ENCODE assay signal across 23 cellular contexts in the genomic region with DNA sequence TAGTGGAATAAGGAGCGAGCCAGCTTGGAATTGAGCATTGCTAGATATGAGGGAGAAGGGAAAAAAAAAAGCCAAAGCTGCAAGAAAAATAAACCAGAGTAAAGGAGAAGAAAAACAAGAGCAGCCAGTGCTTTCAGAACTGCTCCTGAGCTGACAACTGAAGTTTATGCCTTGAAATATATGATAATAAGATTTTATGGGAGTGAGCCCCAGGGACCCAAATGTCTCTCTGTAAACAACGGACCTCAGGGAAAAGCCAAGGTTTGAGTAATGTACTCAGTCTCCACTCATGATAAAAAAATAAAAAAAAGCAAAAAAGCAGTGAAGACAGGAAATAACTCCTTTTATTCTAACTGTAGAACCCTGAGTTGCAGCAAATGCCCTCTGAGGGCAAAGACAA.
DNase-seq lines count a peak whose midpoint lies in the region; ATAC-seq, FAIRE-seq and TF ChIP-seq lines count a peak whose summit lies in the region.
"Had no signal": no experiment of that assay in that cellular context is flagged by ENCODE, and none has a peak within 500 bp of the region (broad histone marks: within the 10 kb centered on the region; RNA-seq: fewer than 3 reads in every experiment).

No MANE protein-coding gene starts in this region.

- H3K27me3 ChIP-seq in HCT116 (ENCODE audit: insufficient read depth, low read length) (no peaks in the 10 kb centered on the region), Panc1 (ENCODE audit: control insufficient read depth, insufficient read depth, low read length) (no peaks in the 10 kb centered on the region), neural cell (ENCODE audit: insufficient read depth, low read depth, low read length) (no peaks in the 10 kb centered on the region), stomach (no peaks in the 10 kb centered on the region)
- H3K27me3 ChIP-seq: ascending aorta had no signal

- intact Hi-C loops in HCT116 (cut with micrococcal nuclease) (no loop called here), Panc1 (cut with micrococcal nuclease; ENCODE audit: unreplicated experiment) (no loop called here), stomach (cut with DNase I; ENCODE audit: low total_unique reads) (no loop called here)

- TF ChIP-seq POLR2A in HCT116 (IDR thresholded peaks at IDR 0.05; ENCODE audit: borderline replicate concordance, extremely low read depth, insufficient read depth, insufficient read length): no peak
- no peak for TF ChIP-seq POLR2A in stomach (IDR thresholded peaks at IDR 0.05)

- H3K9me3 ChIP-seq in HCT116 (ENCODE audit: control insufficient read depth in 1 of 2, insufficient read depth in 1 of 2, low read depth in 1 of 2, low read length in 2 of 2) (no peaks in the 10 kb centered on the region), Panc1 (ENCODE audit: control insufficient read depth, insufficient read depth, low read depth, low read length) (no peaks in the 10 kb centered on the region), neural cell (ENCODE audit: low read length) (no peaks in the 10 kb centered on the region), stomach (no peaks in the 10 kb centered on the region)
- H3K9me3 ChIP-seq: ascending aorta, prostate gland had no signal

- H3K36me3 ChIP-seq in HCT116 (ENCODE audit: control insufficient read depth in 1 of 2, insufficient read depth in 2 of 2, low read length in 2 of 2) (no peaks in the 10 kb centered on the region), Panc1 (ENCODE audit: control insufficient read depth, insufficient read depth, low read length) (no peaks in the 10 kb centered on the region), neural cell (ENCODE audit: insufficient read depth, low read length) (no peaks in the 10 kb centered on the region), stomach (no peaks in the 10 kb centered on the region)
- H3K36me3 ChIP-seq: ascending aorta, prostate gland had no signal

- TF ChIP-seq CTCF in HCT116 (IDR thresholded peaks at IDR 0.05 in 2 of 3, conservative IDR thresholded peaks at IDR 0.05 in 1 of 3; ENCODE audit: borderline replicate concordance in 1 of 3, insufficient read depth in 1 of 3, low read depth in 2 of 3, low read length in 2 of 3) (no peak), Panc1 (IDR thresholded peaks at IDR 0.05) (no peak), neural cell (IDR thresholded peaks at IDR 0.05; ENCODE audit: poor library complexity, severe bottlenecking) (no peak), D721Med (IDR thresholded peaks at IDR 0.05; ENCODE audit: insufficient read depth, missing control alignments) (no peak), stomach (IDR thresholded peaks at IDR 0.05) (no peak)

- RAD21 ChIA-PET in HCT116 (lab: Charles Lee; ENCODE audit: low non-redundant PET in 1 of 2, low total read pairs in 2 of 2, uncharacterized antibody in 2 of 2, unreplicated experiment in 2 of 2): no interaction called here

- TF ChIP-seq RAD21 in HCT116 (IDR thresholded peaks at IDR 0.05; ENCODE audit: low read depth): no peak
- no peak for TF ChIP-seq RAD21 in neural cell (conservative IDR thresholded peaks at IDR 0.05)

- H3K4me2 ChIP-seq in HCT116 (ENCODE audit: low read length) (peak overlapping the region; percentile 65), neural cell (ENCODE audit: low read length) (peak overlapping the region; percentile 10)

- in situ Hi-C loops in Panc1 (cut with HindIII; ENCODE audit: low pct_unique_long_range_greater_than_20kb, low sequenced_read_pairs): loop anchor here (5.0 kb wide), 1 partner anchor 42 kb away; no protein-coding TSS in a partner anchor

- FAIRE-seq in D721Med (lab: Jason Lieb, UNC): no peak
- FAIRE-seq: GM12892, kidney had no signal

- peak overlapping the region in 1 of 2 experiments; percentile 7; a peak in 2 of 4 replicates for H3K4me3 ChIP-seq in HCT116 (replicated peaks in 1 of 2; ENCODE audit: low read depth in 1 of 2, low read length in 2 of 2)
- no peak overlapping the region for H3K4me3 ChIP-seq in Panc1 (ENCODE audit: low read depth in 2 of 2, low read length in 2 of 2)
- peak overlapping the region; percentile 31 for H3K4me3 ChIP-seq in neural cell (ENCODE audit: low read length)
- H3K4me3 ChIP-seq in stomach: no peak overlapping the region
- H3K4me3 ChIP-seq: ascending aorta, prostate gland, skin epidermis had no signal

- peak overlapping the region; percentile 75 for H3K27ac ChIP-seq in HCT116 (ENCODE audit: low read depth, low read length)
- H3K27ac ChIP-seq in Panc1 (ENCODE audit: low read length): peak overlapping the region; percentile 84
- H3K27ac ChIP-seq in epithelial cell of prostate: peak overlapping the region; percentile 52
- H3K27ac ChIP-seq in neural cell (ENCODE audit: low read length): peak overlapping the region; percentile 84
- H3K27ac ChIP-seq in stomach: no peak overlapping the region
- H3K27ac ChIP-seq: ascending aorta, C4-2B, prostate gland had no signal

- DNase-seq in HCT116 (ENCODE audit: low read depth, low spot score): no peak
- DNase-seq in Panc1 (ENCODE audit: low read depth, low spot score): no peak
- no peak for DNase-seq in epithelial cell of prostate (ENCODE audit: low read depth, low spot score)
- DNase-seq in D721Med (ENCODE audit: insufficient read length, low spot score): no peak
- no peak for DNase-seq in stomach
- DNase-seq: activated naive CD4-positive, alpha-beta T cell treated with Interleukin-2 at 50 U/mL for 16 hours; GF-D8; HFFc6; hippocampal formation; KBM-7; kidney; NCI-H1092; NCI-H2081 treated with DMSO at 0.1 percent for 48 hours; NCI-H446 treated with DMSO at 0.1 percent for 48 hours; Right ventricle myocardium superior had no signal

- ATAC-seq in HCT116: no peak
- no peak for ATAC-seq in Panc1
- ATAC-seq in GM21619 (IDR thresholded peaks at IDR 0.05; ENCODE audit: unreplicated experiment): no peak
- ATAC-seq in GM19455 (IDR thresholded peaks at IDR 0.05; ENCODE audit: unreplicated experiment): no peak

- BruUV-seq in HCT116 (replicated peaks; lab: Mats Ljungman, UMichigan): TSS peak; percentile 62
- no TSS peak for BruUV-seq in Panc1 (replicated peaks; lab: Mats Ljungman, UMichigan)

- H3F3A ChIP-seq in neural cell (ENCODE audit: insufficient read depth, low read length, poor library complexity, severe bottlenecking): no peaks in the 10 kb centered on the region

- 69 to 82% (median 75%) methylated on average over 2 of the region's 2 CpGs for WGBS in stomach, 5 donors

- H4K20me1 ChIP-seq in HCT116 (ENCODE audit: insufficient read depth) (no peaks in the 10 kb centered on the region), neural cell (ENCODE audit: insufficient read depth) (no peaks in the 10 kb centered on the region)

- H3K9ac ChIP-seq in HCT116 (ENCODE audit: low read length) (peak overlapping the region; percentile 51), neural cell (ENCODE audit: low read length) (peak overlapping the region; percentile 49)

- H3K4me1 ChIP-seq in HCT116 (ENCODE audit: control insufficient read depth in 1 of 2, insufficient read depth in 2 of 2, low read length in 2 of 2) (peaks cover 82 to 100% of the 10 kb centered on the region in 2 experiments), Panc1 (ENCODE audit: control insufficient read depth, insufficient read depth, low read length) (peaks cover 58% of the 10 kb centered on the region), stomach (peaks cover 0 to 37% (median 19%) of the 10 kb centered on the region in 4 donors)
- H3K4me1 ChIP-seq: ascending aorta, prostate gland had no signal

- H2AFZ ChIP-seq in HCT116 (ENCODE audit: low read depth, low read length, poor library complexity, severe bottlenecking) (peak overlapping the region; percentile 33), neural cell (ENCODE audit: low read depth, low read length) (no peak overlapping the region)

- H3K79me2 ChIP-seq in HCT116 (ENCODE audit: insufficient read depth, low read length) (no peaks in the 10 kb centered on the region; the same call in 1 of the 2 replicates), neural cell (replicated peaks; ENCODE audit: insufficient read depth, low read length) (no peaks in the 10 kb centered on the region)

- POLR2A ChIA-PET in HCT116 (lab: Charles Lee): interaction anchor here (0.6 to 2.4 kb wide), 5 partner anchors 22 to 386 kb away, joined by 3 to 13 read pairs (median 5); partner anchors contain the start of genes HOXB8, HOXB9 and NFE2L1
- POLR2A ChIA-PET in Panc1 (lab: Charles Lee): interaction anchor here (0.5 to 1.0 kb wide), 3 partner anchors 16 to 52 kb away, joined by 3 to 8 read pairs (median 3); no protein-coding TSS in a partner anchor

- CTCF ChIA-PET in HCT116 (lab: Charles Lee): interaction anchor here (1.0 to 22.1 kb wide), 3 partner anchors 11 to 215 kb away, joined by 3 to 336 read pairs (median 5); no protein-coding TSS in a partner anchor
- CTCF ChIA-PET in Panc1 (lab: Charles Lee): interaction anchor here (0.6 to 0.7 kb wide), 2 partner anchors 290 to 343 kb away, joined by 3 to 6 read pairs; no protein-coding TSS in a partner anchor

- H3K9me2 ChIP-seq in HCT116 (ENCODE audit: insufficient read depth): no peaks in the 10 kb centered on the region; the same call in 1 of the 2 replicates
- no peaks in the 10 kb centered on the region for H3K9me2 ChIP-seq in neural cell (ENCODE audit: insufficient read depth, low read length)

- no peak for TF ChIP-seq EP300 in neural cell (conservative IDR thresholded peaks at IDR 0.05; ENCODE audit: poor library complexity, severe bottlenecking)
- TF ChIP-seq EP300 in stomach (IDR thresholded peaks at IDR 0.05): no peak

TF ChIP-seq in HCT116, 20 proteins besides CTCF, POLR2A, EP300 and RAD21 (continues in another document):
- TF ChIP-seq CEBPB (IDR thresholded peaks at IDR 0.05; ENCODE audit: low read depth): no peak
- TF ChIP-seq, protein P1, sequence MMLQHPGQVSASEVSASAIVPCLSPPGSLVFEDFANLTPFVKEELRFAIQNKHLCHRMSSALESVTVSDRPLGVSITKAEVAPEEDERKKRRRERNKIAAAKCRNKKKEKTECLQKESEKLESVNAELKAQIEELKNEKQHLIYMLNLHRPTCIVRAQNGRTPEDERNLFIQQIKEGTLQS (IDR thresholded peaks at IDR 0.05): no peak
- TF ChIP-seq YY1 (IDR thresholded peaks at IDR 0.05; ENCODE audit: extremely low read depth, insufficient replicate concordance, low read depth, low read length): no peak

TF ChIP-seq in neural cell, 6 proteins besides CTCF, POLR2A, EP300 and RAD21 (continues in another document):
- no peak for TF ChIP-seq SMC3 (conservative IDR thresholded peaks at IDR 0.05; ENCODE audit: poor library complexity)
- TF ChIP-seq POLR2AphosphoS5 (IDR thresholded peaks at IDR 0.05): no peak

Comparison
In these comparisons a context has a peak if more than half of its experiments do, and no peak if none do; other contexts are left out.
1. H3K27ac ChIP-seq: peak in HCT116 (single experiment), Panc1 (single experiment), epithelial cell of prostate (single experiment) and neural cell (single experiment); none in stomach (0 of 5).